Comparison of ENCODE assay signal across 24 cellular contexts in genomic region chr1:190098107-190098506, GRCh38.
DNase-seq lines count a peak whose midpoint lies in the region; ATAC-seq, FAIRE-seq and TF ChIP-seq lines count a peak whose summit lies in the region.
"Had no signal": no experiment of that assay in that cellular context is flagged by ENCODE, and none has a peak within 500 bp of the region (broad histone marks: within the 10 kb centered on the region; RNA-seq: fewer than 3 reads in every experiment).

No MANE protein-coding gene starts in this region.

- H3K4me3 Mint-ChIP-seq in activated T-helper 2 cell treated with anti-CD3 and anti-CD28 coated beads, Interferon-gamma antibody, Interleukin-2, Interleukin-4, amounts not matched to agents 10 μg/mL and 5 μg/mL and 100 μg/mL, durations not matched to agents 14 hours and 24 hours and 36 hours (ENCODE audit: low read depth), result no peak overlapping the region
- H3K4me3 Mint-ChIP-seq: B cell; CD4-positive, alpha-beta T cell; CD8-positive, alpha-beta T cell had no signal

- H3K27me3 Mint-ChIP-seq in activated T-helper 2 cell treated with anti-CD3 and anti-CD28 coated beads, Interferon-gamma antibody, Interleukin-2, Interleukin-4, amounts not matched to agents 10 μg/mL and 5 μg/mL and 100 μg/mL, durations not matched to agents 14 hours and 24 hours and 36 hours (ENCODE audit: low read depth), result no peaks in the 10 kb centered on the region
- H3K27me3 Mint-ChIP-seq: B cell; CD4-positive, alpha-beta T cell had no signal

- H3K27ac ChIP-seq in HepG2 (ENCODE audit: extremely low read length, insufficient read depth, low read length), result no peak overlapping the region
- H3K27ac ChIP-seq: 22Rv1; A549; BLaER1 treated with 17β-estradiol and CSF1 and Interleukin-3, amounts not matched to agents 10 nM and 100 nM; C4-2B had no signal

- no peaks in the 10 kb centered on the region for H4K20me1 ChIP-seq in HepG2 (ENCODE audit: insufficient read depth, low read length)
- H4K20me1 ChIP-seq: BLaER1 treated with 17β-estradiol and CSF1 and Interleukin-3, amounts not matched to agents 10 nM and 100 nM had no signal

- H3K36me3 ChIP-seq in HepG2 (replicated peaks in 1 of 2; ENCODE audit: control insufficient read depth in 1 of 2, insufficient read depth in 2 of 2, low read length in 2 of 2), result no peaks in the 10 kb centered on the region
- H3K36me3 ChIP-seq: BLaER1 treated with 17β-estradiol and CSF1 and Interleukin-3, amounts not matched to agents 10 nM and 100 nM had no signal

- no peaks in the 10 kb centered on the region for H3K27me3 ChIP-seq in HepG2 (ENCODE audit: control insufficient read depth in 1 of 2, insufficient read depth in 2 of 2, low read length in 2 of 2)
- H3K27me3 ChIP-seq: BLaER1 treated with 17β-estradiol and CSF1 and Interleukin-3, amounts not matched to agents 10 nM and 100 nM had no signal

- no peak for TF ChIP-seq POLR2A in HepG2 (IDR thresholded peaks at IDR 0.05; ENCODE audit: insufficient read depth in 1 of 2, low read depth in 2 of 2, low read length in 2 of 2)

- H3K9me3 Mint-ChIP-seq in activated T-helper 2 cell treated with anti-CD3 and anti-CD28 coated beads, Interferon-gamma antibody, Interleukin-2, Interleukin-4, amounts not matched to agents 10 μg/mL and 5 μg/mL and 100 μg/mL, durations not matched to agents 14 hours and 24 hours and 36 hours, result peaks cover 5% of the 10 kb centered on the region
- H3K9me3 Mint-ChIP-seq: CD8-positive, alpha-beta T cell had no signal

- H3K4me2 ChIP-seq in HepG2 (ENCODE audit: low read depth, low read length), result peak overlapping the region; percentile 32; the same call in 1 of the 2 replicates
- H3K4me2 ChIP-seq: A549; BLaER1 treated with 17β-estradiol and CSF1 and Interleukin-3, amounts not matched to agents 10 nM and 100 nM had no signal

- FAIRE-seq in HepG2 (lab: Jason Lieb, UNC), result peak; percentile 39
- FAIRE-seq: A549, GM12891, GM19239 had no signal

- TF ChIP-seq EP300 in HepG2 (IDR thresholded peaks at IDR 0.05; ENCODE audit: low read depth in 2 of 2, low read length in 2 of 2), result no peak
- no peak for TF ChIP-seq EP300 in HepG2 (CRISPR knock-in tag; IDR thresholded peaks at IDR 0.05; ENCODE audit: borderline replicate concordance)

- no peaks in the 10 kb centered on the region for H3K36me3 Mint-ChIP-seq in activated T-helper 2 cell treated with anti-CD3 and anti-CD28 coated beads, Interferon-gamma antibody, Interleukin-2, Interleukin-4, amounts not matched to agents 10 μg/mL and 5 μg/mL and 100 μg/mL, durations not matched to agents 14 hours and 24 hours and 36 hours (ENCODE audit: low read depth)
- H3K36me3 Mint-ChIP-seq: CD8-positive, alpha-beta T cell had no signal

- intact Hi-C loops in HepG2 (cut with micrococcal nuclease; ENCODE audit: unreplicated experiment), result no loop called here
- intact Hi-C loops in activated T-helper 2 cell treated with anti-CD3 and anti-CD28 coated beads, Interferon-gamma antibody, Interleukin-2, Interleukin-4, amounts not matched to agents 10 μg/mL and 5 μg/mL and 100 μg/mL, durations not matched to agents 14 hours and 24 hours and 36 hours (cut with micrococcal nuclease), result no loop called here

- 7% methylated on average over 7 of the region's 7 CpGs for WGBS in HepG2 (ENCODE audit: low lambda C conversion rate)

- H3K79me2 ChIP-seq in HepG2 (ENCODE audit: insufficient read depth, low read length), result no peaks in the 10 kb centered on the region

- no TSS peak for BruUV-seq in HepG2 (replicated peaks; lab: Mats Ljungman, UMichigan)

- peaks cover 22% of the 10 kb centered on the region for H3K4me1 ChIP-seq in HepG2 (ENCODE audit: insufficient read depth, low read length)
- H3K4me1 ChIP-seq: BLaER1 treated with 17β-estradiol and CSF1 and Interleukin-3, amounts not matched to agents 10 nM and 100 nM had no signal

- no peaks in the 10 kb centered on the region for H3K4me1 Mint-ChIP-seq in activated T-helper 2 cell treated with anti-CD3 and anti-CD28 coated beads, Interferon-gamma antibody, Interleukin-2, Interleukin-4, amounts not matched to agents 10 μg/mL and 5 μg/mL and 100 μg/mL, durations not matched to agents 14 hours and 24 hours and 36 hours (ENCODE audit: low read depth)
- H3K4me1 Mint-ChIP-seq: B cell had no signal

- H3K4me3 ChIP-seq in HepG2 (replicated peaks in 1 of 3; ENCODE audit: insufficient read depth in 1 of 3, low read depth in 2 of 3, low read length in 3 of 3), result no peak overlapping the region
- H3K4me3 ChIP-seq: A549; BLaER1 treated with 17β-estradiol and CSF1 and Interleukin-3, amounts not matched to agents 10 nM and 100 nM had no signal

- no peak overlapping the region for H2AFZ ChIP-seq in HepG2 (ENCODE audit: low read length)

- DNase-seq in NCI-H146 (lab: John Stamatoyannopoulos, UW) (peak; percentile 13), NCI-H146 treated with DMSO at 0.1 percent for 48 hours (lab: John Stamatoyannopoulos, UW; ENCODE audit: unreplicated experiment) (no peak), HuH-7.5 (ENCODE audit: low spot score) (peak; percentile 35), HepG2 (ENCODE audit: low spot score) (peak; percentile 34)
- DNase-seq in activated T-helper 2 cell treated with anti-CD3 and anti-CD28 coated beads, Interferon-gamma antibody, Interleukin-2, Interleukin-4, amounts not matched to agents 10 μg/mL and 5 μg/mL and 100 μg/mL, durations not matched to agents 14 hours and 24 hours and 36 hours (ENCODE audit: low spot score), result no peak
- DNase-seq: AML-193; CD4-positive, alpha-beta T cell; CD8-positive, alpha-beta T cell; COR-L47; DMS 273 treated with DMSO at 0.1 percent for 48 hours; DMS153; DMS53; DMS79; DND-41; EL; GDM1 had no signal

- peak; percentile 94 for ATAC-seq in HepG2
- no peak for ATAC-seq in HG03439 (IDR thresholded peaks at IDR 0.05; ENCODE audit: unreplicated experiment)
- ATAC-seq: A549; CD8-positive, alpha-beta T cell had no signal

- TF ChIP-seq CTCF in HepG2 (CRISPR knock-in tag; IDR thresholded peaks at IDR 0.05), result no peak

- H3K9ac ChIP-seq in HepG2 (ENCODE audit: insufficient read depth, low read depth, low read length), result no peak overlapping the region
- H3K9ac ChIP-seq: BLaER1 treated with 17β-estradiol and CSF1 and Interleukin-3, amounts not matched to agents 10 nM and 100 nM had no signal

- H3K27ac Mint-ChIP-seq in activated T-helper 2 cell treated with anti-CD3 and anti-CD28 coated beads, Interferon-gamma antibody, Interleukin-2, Interleukin-4, amounts not matched to agents 10 μg/mL and 5 μg/mL and 100 μg/mL, durations not matched to agents 14 hours and 24 hours and 36 hours, result no peak overlapping the region
- H3K27ac Mint-ChIP-seq: B cell; CD4-positive, alpha-beta T cell; CD8-positive, alpha-beta T cell had no signal

- TF ChIP-seq RAD21 in HepG2 (CRISPR knock-in tag; IDR thresholded peaks at IDR 0.05), result no peak

- CTCF ChIA-PET in HepG2 (lab: Yijun Ruan, JAX; ENCODE audit: low intra/inter-chr PET ratio, low total read pairs), result no interaction called here

- H3K9me3 ChIP-seq in HepG2 (ENCODE audit: low read length), result no peaks in the 10 kb centered on the region
- H3K9me3 ChIP-seq: A549; BLaER1 treated with 17β-estradiol and CSF1 and Interleukin-3, amounts not matched to agents 10 nM and 100 nM had no signal

- POLR2A ChIA-PET in HepG2 (lab: Yijun Ruan, JAX), result no interaction called here

- in situ Hi-C loops in HepG2 (cut with HindIII; ENCODE audit: extremely low pct_ligation_motif_present, low pct_unique_long_range_greater_than_20kb), result no loop called here

TF ChIP-seq in HepG2, 621 proteins besides CTCF, POLR2A, EP300 and RAD21 (continues in another document):
- TF ChIP-seq TFAP4 (IDR thresholded peaks at IDR 0.05; ENCODE audit: borderline replicate concordance, low read depth) (0 out of 2 replicates have a peak, but pooled peaks have one; percentile 32), SETDB1 (CRISPR knock-in tag; IDR thresholded peaks at IDR 0.05; ENCODE audit: borderline replicate concordance) (no peak), FOXP1 (IDR thresholded peaks at IDR 0.05) (no peak), FOXP1 (CRISPR knock-in tag; IDR thresholded peaks at IDR 0.05) (peak; percentile 23; the same call in 1 of the 2 replicates), CEBPG (CRISPR knock-in tag; IDR thresholded peaks at IDR 0.05) (0 out of 2 replicates have a peak, but pooled peaks have one; percentile 15), PHF21A (CRISPR knock-in tag; IDR thresholded peaks at IDR 0.05) (0 out of 2 replicates have a peak, but pooled peaks have one; percentile 26), MEIS1 (CRISPR knock-in tag; IDR thresholded peaks at IDR 0.05; ENCODE audit: borderline replicate concordance) (no peak), MED1 (CRISPR knock-in tag; IDR thresholded peaks at IDR 0.05) (0 out of 2 replicates have a peak, but pooled peaks have one; percentile 22), NR2F2 (IDR thresholded peaks at IDR 0.05; ENCODE audit: borderline replicate concordance, low read depth) (peak; percentile 49; the same call in 1 of the 2 replicates), RORA (CRISPR knock-in tag; IDR thresholded peaks at IDR 0.05) (no peak), ARID3A (IDR thresholded peaks at IDR 0.05; ENCODE audit: low read depth, low read length) (peak; percentile 59; the same call in 1 of the 2 replicates)

Comparison
In these comparisons a context has a peak if more than half of its experiments do, and no peak if none do; other contexts are left out.
1. DNase-seq: peak in NCI-H146 (single experiment), HuH-7.5 (single experiment) and HepG2 (single experiment); none in NCI-H146 treated with DMSO at 0.1 percent for 48 hours (single experiment) and activated T-helper 2 cell treated with anti-CD3 and anti-CD28 coated beads, Interferon-gamma antibody, Interleukin-2, Interleukin-4, amounts not matched to agents 10 μg/mL and 5 μg/mL and 100 μg/mL, durations not matched to agents 14 hours and 24 hours and 36 hours (single experiment).